In the genomic region with DNA sequence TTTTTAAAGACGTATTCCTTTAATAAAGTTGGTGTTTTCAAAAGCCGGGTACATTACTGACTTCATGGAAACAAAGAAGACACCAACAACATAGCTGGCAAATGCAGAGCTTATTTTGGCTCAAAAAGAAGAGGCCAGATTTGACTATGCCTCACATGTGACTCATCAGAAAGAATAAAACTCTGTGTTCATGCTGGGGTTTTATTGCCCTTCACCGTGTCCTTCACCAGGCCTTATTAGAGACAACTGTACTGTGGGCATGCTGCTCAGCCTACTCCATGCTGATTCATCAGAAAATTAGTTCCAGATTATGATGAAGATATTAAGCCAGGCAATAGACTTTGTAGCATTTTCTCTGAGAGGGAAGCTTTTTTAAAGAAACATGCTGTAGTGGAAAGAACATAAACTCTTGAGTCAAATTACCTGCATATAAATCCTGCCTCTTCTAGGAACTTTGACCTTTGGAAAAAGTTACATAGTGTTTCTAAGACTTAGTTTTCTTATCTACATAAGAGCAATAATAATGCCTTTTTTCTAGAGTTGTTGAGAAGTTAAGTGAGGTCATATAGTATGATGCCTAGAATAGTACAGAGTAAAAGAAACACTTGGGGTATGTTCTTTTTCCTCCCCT, we compare ENCODE assay signal across 10 cellular contexts.
DNase-seq lines count a peak whose midpoint lies in the region; ATAC-seq lines count a peak whose summit lies in the region.
"Had no signal": no experiment of that assay in that cellular context is flagged by ENCODE, and none has a peak within 500 bp of the region (broad histone marks: within the 10 kb centered on the region; RNA-seq: fewer than 3 reads in every experiment).

No MANE protein-coding gene starts in this region.

- H3K9me3 ChIP-seq in SJSA1 (replicated peaks), result peaks cover 4% of the 10 kb centered on the region; the same call in 1 of the 2 replicates

- no peak overlapping the region for H3K27ac ChIP-seq in SJSA1

- no peak overlapping the region for H3K27ac Mint-ChIP-seq in immature natural killer cell

- no peaks in the 10 kb centered on the region for H3K27me3 ChIP-seq in SJSA1 (replicated peaks)

- H3K4me1 ChIP-seq in SJSA1 (replicated peaks), result peaks cover 30% of the 10 kb centered on the region

- no peak overlapping the region for H3K4me3 ChIP-seq in SJSA1

- peaks cover 0 to 4% (median 0%) of the 10 kb centered on the region in 3 donors for H3K27me3 Mint-ChIP-seq in immature natural killer cell (ENCODE audit: low read depth in 3 of 3)

- no peaks in the 10 kb centered on the region for H3K9me3 Mint-ChIP-seq in immature natural killer cell

- peaks cover 7 to 23% (median 10%) of the 10 kb centered on the region in 3 donors for H3K36me3 Mint-ChIP-seq in immature natural killer cell

- H3K36me3 ChIP-seq in SJSA1, result peaks cover 11% of the 10 kb centered on the region

- in situ Hi-C loops in Caki2 (cut with HindIII; ENCODE audit: low pct_unique_long_range_greater_than_20kb, low sequenced_read_pairs), result no loop called here

- H3K4me3 Mint-ChIP-seq in immature natural killer cell, result no peak overlapping the region

- no peaks in the 10 kb centered on the region for H3K4me1 Mint-ChIP-seq in immature natural killer cell

- ATAC-seq in GM19467 (IDR thresholded peaks at IDR 0.05; ENCODE audit: unreplicated experiment) (no peak), HG03457 (IDR thresholded peaks at IDR 0.05; ENCODE audit: unreplicated experiment) (no peak)

- DNase-seq in Caki2 (ENCODE audit: low read depth) (peak; percentile 8), SJSA1 (ENCODE audit: low read depth in 1 of 2, low spot score in 2 of 2) (peak; percentile 49 to 62), fibroblast of gingiva (ENCODE audit: low read depth) (peak; percentile 98), pons (ENCODE audit: low spot score) (peak; percentile 37), hippocampal formation (lab: John Stamatoyannopoulos, UW) (no peak), immature natural killer cell (no peak)
- DNase-seq: DMS153, MV-4-11 had no signal

Comparison
In these comparisons a context has a peak if more than half of its experiments do, and no peak if none do; other contexts are left out.
1. DNase-seq: peak in Caki2 (single experiment), SJSA1 (2 of 2), fibroblast of gingiva (single experiment) and pons (single experiment); none in hippocampal formation (0 of 2) and immature natural killer cell (0 of 3).